1 cellular context compared by ENCODE assay signal in genomic region chr17:81711814-81712467, GRCh38.
TF ChIP-seq lines count a peak whose summit lies in the region.

A gene with protein sequence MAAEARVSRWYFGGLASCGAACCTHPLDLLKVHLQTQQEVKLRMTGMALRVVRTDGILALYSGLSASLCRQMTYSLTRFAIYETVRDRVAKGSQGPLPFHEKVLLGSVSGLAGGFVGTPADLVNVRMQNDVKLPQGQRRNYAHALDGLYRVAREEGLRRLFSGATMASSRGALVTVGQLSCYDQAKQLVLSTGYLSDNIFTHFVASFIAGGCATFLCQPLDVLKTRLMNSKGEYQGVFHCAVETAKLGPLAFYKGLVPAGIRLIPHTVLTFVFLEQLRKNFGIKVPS (plus strand): TSS chr17:81712284. CDS start chr17:81712427, 143 bp downstream.

TF ChIP-seq in GM12878, 131 proteins besides CTCF, POLR2A, EP300 and RAD21 (continued from another document and continues in another):
- TF ChIP-seq, protein P1, sequence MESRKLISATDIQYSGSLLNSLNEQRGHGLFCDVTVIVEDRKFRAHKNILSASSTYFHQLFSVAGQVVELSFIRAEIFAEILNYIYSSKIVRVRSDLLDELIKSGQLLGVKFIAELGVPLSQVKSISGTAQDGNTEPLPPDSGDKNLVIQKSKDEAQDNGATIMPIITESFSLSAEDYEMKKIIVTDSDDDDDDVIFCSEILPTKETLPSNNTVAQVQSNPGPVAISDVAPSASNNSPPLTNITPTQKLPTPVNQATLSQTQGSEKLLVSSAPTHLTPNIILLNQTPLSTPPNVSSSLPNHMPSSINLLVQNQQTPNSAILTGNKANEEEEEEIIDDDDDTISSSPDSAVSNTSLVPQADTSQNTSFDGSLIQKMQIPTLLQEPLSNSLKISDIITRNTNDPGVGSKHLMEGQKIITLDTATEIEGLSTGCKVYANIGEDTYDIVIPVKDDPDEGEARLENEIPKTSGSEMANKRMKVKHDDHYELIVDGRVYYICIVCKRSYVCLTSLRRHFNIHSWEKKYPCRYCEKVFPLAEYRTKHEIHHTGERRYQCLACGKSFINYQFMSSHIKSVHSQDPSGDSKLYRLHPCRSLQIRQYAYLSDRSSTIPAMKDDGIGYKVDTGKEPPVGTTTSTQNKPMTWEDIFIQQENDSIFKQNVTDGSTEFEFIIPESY (IDR thresholded peaks at IDR 0.05) = no peak
- TF ChIP-seq TCF3 (IDR thresholded peaks at IDR 0.05; ENCODE audit: borderline replicate concordance, insufficient read depth, low read depth, low read length) (peak; percentile 51; the same call in 1 of the 2 replicates), IKZF1 (conservative IDR thresholded peaks at IDR 0.05) (peak; percentile 79), CREM (IDR thresholded peaks at IDR 0.05; ENCODE audit: low read depth) (peak; percentile 24; the same call in 1 of the 2 replicates), SIX5 (IDR thresholded peaks at IDR 0.05; ENCODE audit: low read depth, low read length, severe bottlenecking) (no peak), NR2C1 (IDR thresholded peaks at IDR 0.05) (no peak), ASH2L (IDR thresholded peaks at IDR 0.05; ENCODE audit: borderline replicate concordance, low read depth) (no peak), IRF4 (IDR thresholded peaks at IDR 0.05; ENCODE audit: low read depth, low read length) (no peak), LARP7 (IDR thresholded peaks at IDR 0.05) (peak; percentile 79; the same call in 1 of the 2 replicates), TBL1XR1 (IDR thresholded peaks at IDR 0.05; ENCODE audit: low read depth, low read length) (no peak), HDAC6 (IDR thresholded peaks at IDR 0.05; ENCODE audit: unreplicated experiment) (no peak), GATAD2B (conservative IDR thresholded peaks at IDR 0.05; ENCODE audit: low read depth) (peak; percentile 88), HCFC1 (IDR thresholded peaks at IDR 0.05; ENCODE audit: low read length) (0 out of 2 replicates have a peak, but pooled peaks have one; percentile 12), POLR2AphosphoS5 (IDR thresholded peaks at IDR 0.05; ENCODE audit: low read length) (no peak), MYB (IDR thresholded peaks at IDR 0.05; ENCODE audit: borderline replicate concordance, low read depth, low read length) (no peak), KDM1A (IDR thresholded peaks at IDR 0.05; ENCODE audit: borderline replicate concordance) (no peak), JUNB (IDR thresholded peaks at IDR 0.05) (no peak), IRF3 (IDR thresholded peaks at IDR 0.05) (no peak), RFX5 (IDR thresholded peaks at IDR 0.05; ENCODE audit: low read depth, low read length) (no peak), SMARCA5 (IDR thresholded peaks at IDR 0.05) (no peak), MEF2B (IDR thresholded peaks at IDR 0.05; ENCODE audit: partially characterized antibody, poor library complexity, severe bottlenecking) (peak; percentile 85), CBX5 (IDR thresholded peaks at IDR 0.05; ENCODE audit: low read depth) (no peak), ZNF622 (IDR thresholded peaks at IDR 0.05) (no peak), KLF5 (IDR thresholded peaks at IDR 0.05; ENCODE audit: partially characterized antibody) (peak; percentile 38), BACH1 (IDR thresholded peaks at IDR 0.05; ENCODE audit: borderline replicate concordance) (peak; percentile 80), ZNF217 (IDR thresholded peaks at IDR 0.05) (no peak), MEF2A (IDR thresholded peaks at IDR 0.05; ENCODE audit: insufficient read depth, low read depth, low read length) (no peak), TCF7 (IDR thresholded peaks at IDR 0.05; ENCODE audit: borderline replicate concordance) (no peak), ZNF24 (IDR thresholded peaks at IDR 0.05) (no peak), EED (IDR thresholded peaks at IDR 0.05; ENCODE audit: low read depth) (no peak), RCOR1 (conservative IDR thresholded peaks at IDR 0.05; ENCODE audit: low read depth, low read length) (no peak), POU2F2 (IDR thresholded peaks at IDR 0.05; ENCODE audit: borderline replicate concordance, low read depth, low read length) (no peak), ESRRA (IDR thresholded peaks at IDR 0.05; ENCODE audit: low read length) (no peak), GABPA (IDR thresholded peaks at IDR 0.05; ENCODE audit: low read depth) (no peak), NR2F1 (conservative IDR thresholded peaks at IDR 0.05) (peak; percentile 98), CREB1 (IDR thresholded peaks at IDR 0.05; ENCODE audit: low read depth) (peak; percentile 41; the same call in 1 of the 2 replicates), PML (IDR thresholded peaks at IDR 0.05; ENCODE audit: low read length) (0 out of 2 replicates have a peak, but pooled peaks have one; percentile 44), CEBPZ (IDR thresholded peaks at IDR 0.05; ENCODE audit: low read depth, low read length) (no peak), NRF1 (conservative IDR thresholded peaks at IDR 0.05; ENCODE audit: low read depth, low read length) (peak; percentile 63), CHD1 (IDR thresholded peaks at IDR 0.05; ENCODE audit: low read depth, low read length) (peak; percentile 46; the same call in 1 of the 2 replicates), CBX3 (IDR thresholded peaks at IDR 0.05; ENCODE audit: borderline replicate concordance, low read depth) (no peak), SMAD1 (IDR thresholded peaks at IDR 0.05; ENCODE audit: low read depth, partially characterized antibody) (no peak)
- TF ChIP-seq, protein P2, sequence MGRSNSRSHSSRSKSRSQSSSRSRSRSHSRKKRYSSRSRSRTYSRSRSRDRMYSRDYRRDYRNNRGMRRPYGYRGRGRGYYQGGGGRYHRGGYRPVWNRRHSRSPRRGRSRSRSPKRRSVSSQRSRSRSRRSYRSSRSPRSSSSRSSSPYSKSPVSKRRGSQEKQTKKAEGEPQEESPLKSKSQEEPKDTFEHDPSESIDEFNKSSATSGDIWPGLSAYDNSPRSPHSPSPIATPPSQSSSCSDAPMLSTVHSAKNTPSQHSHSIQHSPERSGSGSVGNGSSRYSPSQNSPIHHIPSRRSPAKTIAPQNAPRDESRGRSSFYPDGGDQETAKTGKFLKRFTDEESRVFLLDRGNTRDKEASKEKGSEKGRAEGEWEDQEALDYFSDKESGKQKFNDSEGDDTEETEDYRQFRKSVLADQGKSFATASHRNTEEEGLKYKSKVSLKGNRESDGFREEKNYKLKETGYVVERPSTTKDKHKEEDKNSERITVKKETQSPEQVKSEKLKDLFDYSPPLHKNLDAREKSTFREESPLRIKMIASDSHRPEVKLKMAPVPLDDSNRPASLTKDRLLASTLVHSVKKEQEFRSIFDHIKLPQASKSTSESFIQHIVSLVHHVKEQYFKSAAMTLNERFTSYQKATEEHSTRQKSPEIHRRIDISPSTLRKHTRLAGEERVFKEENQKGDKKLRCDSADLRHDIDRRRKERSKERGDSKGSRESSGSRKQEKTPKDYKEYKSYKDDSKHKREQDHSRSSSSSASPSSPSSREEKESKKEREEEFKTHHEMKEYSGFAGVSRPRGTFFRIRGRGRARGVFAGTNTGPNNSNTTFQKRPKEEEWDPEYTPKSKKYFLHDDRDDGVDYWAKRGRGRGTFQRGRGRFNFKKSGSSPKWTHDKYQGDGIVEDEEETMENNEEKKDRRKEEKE (IDR thresholded peaks at IDR 0.05) = no peak
- TF ChIP-seq, protein P3, sequence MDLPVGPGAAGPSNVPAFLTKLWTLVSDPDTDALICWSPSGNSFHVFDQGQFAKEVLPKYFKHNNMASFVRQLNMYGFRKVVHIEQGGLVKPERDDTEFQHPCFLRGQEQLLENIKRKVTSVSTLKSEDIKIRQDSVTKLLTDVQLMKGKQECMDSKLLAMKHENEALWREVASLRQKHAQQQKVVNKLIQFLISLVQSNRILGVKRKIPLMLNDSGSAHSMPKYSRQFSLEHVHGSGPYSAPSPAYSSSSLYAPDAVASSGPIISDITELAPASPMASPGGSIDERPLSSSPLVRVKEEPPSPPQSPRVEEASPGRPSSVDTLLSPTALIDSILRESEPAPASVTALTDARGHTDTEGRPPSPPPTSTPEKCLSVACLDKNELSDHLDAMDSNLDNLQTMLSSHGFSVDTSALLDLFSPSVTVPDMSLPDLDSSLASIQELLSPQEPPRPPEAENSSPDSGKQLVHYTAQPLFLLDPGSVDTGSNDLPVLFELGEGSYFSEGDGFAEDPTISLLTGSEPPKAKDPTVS (IDR thresholded peaks at IDR 0.05; ENCODE audit: low read depth, low read length) = no peak
- TF ChIP-seq, protein P4, sequence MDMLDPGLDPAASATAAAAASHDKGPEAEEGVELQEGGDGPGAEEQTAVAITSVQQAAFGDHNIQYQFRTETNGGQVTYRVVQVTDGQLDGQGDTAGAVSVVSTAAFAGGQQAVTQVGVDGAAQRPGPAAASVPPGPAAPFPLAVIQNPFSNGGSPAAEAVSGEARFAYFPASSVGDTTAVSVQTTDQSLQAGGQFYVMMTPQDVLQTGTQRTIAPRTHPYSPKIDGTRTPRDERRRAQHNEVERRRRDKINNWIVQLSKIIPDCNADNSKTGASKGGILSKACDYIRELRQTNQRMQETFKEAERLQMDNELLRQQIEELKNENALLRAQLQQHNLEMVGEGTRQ (IDR thresholded peaks at IDR 0.05; ENCODE audit: borderline replicate concordance, low read depth, low read length) = peak; percentile 53
- TF ChIP-seq, protein P5, sequence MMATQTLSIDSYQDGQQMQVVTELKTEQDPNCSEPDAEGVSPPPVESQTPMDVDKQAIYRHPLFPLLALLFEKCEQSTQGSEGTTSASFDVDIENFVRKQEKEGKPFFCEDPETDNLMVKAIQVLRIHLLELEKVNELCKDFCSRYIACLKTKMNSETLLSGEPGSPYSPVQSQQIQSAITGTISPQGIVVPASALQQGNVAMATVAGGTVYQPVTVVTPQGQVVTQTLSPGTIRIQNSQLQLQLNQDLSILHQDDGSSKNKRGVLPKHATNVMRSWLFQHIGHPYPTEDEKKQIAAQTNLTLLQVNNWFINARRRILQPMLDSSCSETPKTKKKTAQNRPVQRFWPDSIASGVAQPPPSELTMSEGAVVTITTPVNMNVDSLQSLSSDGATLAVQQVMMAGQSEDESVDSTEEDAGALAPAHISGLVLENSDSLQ (IDR thresholded peaks at IDR 0.05) = peak; percentile 56; the same call in 1 of the 2 replicates
- TF ChIP-seq, protein P6, sequence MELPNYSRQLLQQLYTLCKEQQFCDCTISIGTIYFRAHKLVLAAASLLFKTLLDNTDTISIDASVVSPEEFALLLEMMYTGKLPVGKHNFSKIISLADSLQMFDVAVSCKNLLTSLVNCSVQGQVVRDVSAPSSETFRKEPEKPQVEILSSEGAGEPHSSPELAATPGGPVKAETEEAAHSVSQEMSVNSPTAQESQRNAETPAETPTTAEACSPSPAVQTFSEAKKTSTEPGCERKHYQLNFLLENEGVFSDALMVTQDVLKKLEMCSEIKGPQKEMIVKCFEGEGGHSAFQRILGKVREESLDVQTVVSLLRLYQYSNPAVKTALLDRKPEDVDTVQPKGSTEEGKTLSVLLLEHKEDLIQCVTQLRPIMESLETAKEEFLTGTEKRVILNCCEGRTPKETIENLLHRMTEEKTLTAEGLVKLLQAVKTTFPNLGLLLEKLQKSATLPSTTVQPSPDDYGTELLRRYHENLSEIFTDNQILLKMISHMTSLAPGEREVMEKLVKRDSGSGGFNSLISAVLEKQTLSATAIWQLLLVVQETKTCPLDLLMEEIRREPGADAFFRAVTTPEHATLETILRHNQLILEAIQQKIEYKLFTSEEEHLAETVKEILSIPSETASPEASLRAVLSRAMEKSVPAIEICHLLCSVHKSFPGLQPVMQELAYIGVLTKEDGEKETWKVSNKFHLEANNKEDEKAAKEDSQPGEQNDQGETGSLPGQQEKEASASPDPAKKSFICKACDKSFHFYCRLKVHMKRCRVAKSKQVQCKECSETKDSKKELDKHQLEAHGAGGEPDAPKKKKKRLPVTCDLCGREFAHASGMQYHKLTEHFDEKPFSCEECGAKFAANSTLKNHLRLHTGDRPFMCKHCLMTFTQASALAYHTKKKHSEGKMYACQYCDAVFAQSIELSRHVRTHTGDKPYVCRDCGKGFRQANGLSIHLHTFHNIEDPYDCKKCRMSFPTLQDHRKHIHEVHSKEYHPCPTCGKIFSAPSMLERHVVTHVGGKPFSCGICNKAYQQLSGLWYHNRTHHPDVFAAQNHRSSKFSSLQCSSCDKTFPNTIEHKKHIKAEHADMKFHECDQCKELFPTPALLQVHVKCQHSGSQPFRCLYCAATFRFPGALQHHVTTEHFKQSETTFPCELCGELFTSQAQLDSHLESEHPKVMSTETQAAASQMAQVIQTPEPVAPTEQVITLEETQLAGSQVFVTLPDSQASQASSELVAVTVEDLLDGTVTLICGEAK (IDR thresholded peaks at IDR 0.05; ENCODE audit: borderline replicate concordance) = no peak
- TF ChIP-seq, protein P7, sequence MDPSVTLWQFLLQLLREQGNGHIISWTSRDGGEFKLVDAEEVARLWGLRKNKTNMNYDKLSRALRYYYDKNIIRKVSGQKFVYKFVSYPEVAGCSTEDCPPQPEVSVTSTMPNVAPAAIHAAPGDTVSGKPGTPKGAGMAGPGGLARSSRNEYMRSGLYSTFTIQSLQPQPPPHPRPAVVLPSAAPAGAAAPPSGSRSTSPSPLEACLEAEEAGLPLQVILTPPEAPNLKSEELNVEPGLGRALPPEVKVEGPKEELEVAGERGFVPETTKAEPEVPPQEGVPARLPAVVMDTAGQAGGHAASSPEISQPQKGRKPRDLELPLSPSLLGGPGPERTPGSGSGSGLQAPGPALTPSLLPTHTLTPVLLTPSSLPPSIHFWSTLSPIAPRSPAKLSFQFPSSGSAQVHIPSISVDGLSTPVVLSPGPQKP (IDR thresholded peaks at IDR 0.05; ENCODE audit: low read depth, low read length) = 0 out of 2 replicates have a peak, but pooled peaks have one; percentile 35
